In genomic region chr21:31558839-31559367, GRCh38 we compare ENCODE assay signal across 8 cellular contexts.
DNase-seq lines count a peak whose midpoint lies in the region; ATAC-seq lines count a peak whose summit lies in the region.

No MANE protein-coding gene starts in this region.

- H3K4me1 ChIP-seq in right cardiac atrium (ENCODE audit: control insufficient read depth, insufficient read depth, low read length), result peaks cover 6% of the 10 kb centered on the region
- H3K4me1 ChIP-seq in aorta (ENCODE audit: control insufficient read depth in 1 of 2, insufficient read depth in 2 of 2, low read length in 2 of 2), result no peaks in the 10 kb centered on the region

- peak overlapping the region; percentile 26 for H3K27ac ChIP-seq in angular gyrus (ENCODE audit: low read depth, low read length)
- H3K27ac ChIP-seq in right cardiac atrium (ENCODE audit: low read length), result no peak overlapping the region
- no peak overlapping the region for H3K27ac ChIP-seq in aorta (ENCODE audit: low read depth in 1 of 2, low read length in 2 of 2)

- peak; percentile 97 to 98 for ATAC-seq in right cardiac atrium
- ATAC-seq in aorta (ENCODE audit: low FRiP score), result peak; percentile 88

- H3K36me3 ChIP-seq in H7 (replicated peaks; ENCODE audit: control insufficient read depth, insufficient read depth, low read length) (no peaks in the 10 kb centered on the region), aorta (ENCODE audit: control insufficient read depth in 1 of 2, insufficient read depth in 2 of 2, low read length in 1 of 2) (no peaks in the 10 kb centered on the region)

- no peaks in the 10 kb centered on the region for H3K9me3 ChIP-seq in right cardiac atrium (ENCODE audit: control insufficient read depth, low read length)
- no peaks in the 10 kb centered on the region for H3K9me3 ChIP-seq in aorta (ENCODE audit: control insufficient read depth, low read length)

- intact Hi-C loops in right cardiac atrium (cut with DNase I), result no loop called here
- intact Hi-C loops in aorta (cut with DNase I), result no loop called here

- 1% methylated on average over 83 of the region's 83 CpGs for WGBS in right cardiac atrium
- 0 to 1% methylated on average over 61 to 83 of the region's 83 CpGs for WGBS in aorta, 2 donors

- H3K4me3 ChIP-seq in H7 (ENCODE audit: insufficient read depth, low read depth, low read length) (peak overlapping the region; percentile 77), right cardiac atrium (ENCODE audit: low read length) (peak overlapping the region; percentile 53), aorta (ENCODE audit: low read length in 2 of 2) (peak overlapping the region in 1 of 2 donors; percentile 33)

- peak; percentile 68 for DNase-seq in ELR (ENCODE audit: low read depth)
- peak; percentile 99 for DNase-seq in H7
- DNase-seq in NAMALWA (ENCODE audit: low spot score), result peak; percentile 96
- peak; percentile 86 for DNase-seq in T follicular helper cell (ENCODE audit: low read depth)
- DNase-seq in right cardiac atrium, result peak; percentile 93 to 96 (median 96)
- DNase-seq in renal cortical epithelial cell (ENCODE audit: low read depth), result peak; percentile 73
- DNase-seq in aorta, result peak; percentile 89 to 91

- H3K27me3 ChIP-seq in H7 (ENCODE audit: control insufficient read depth, insufficient read depth, low read length) (peaks cover 11% of the 10 kb centered on the region), right cardiac atrium (ENCODE audit: control insufficient read depth, insufficient read depth) (no peaks in the 10 kb centered on the region), aorta (ENCODE audit: control insufficient read depth in 1 of 2, insufficient read depth in 2 of 2, low read length in 1 of 2) (no peaks in the 10 kb centered on the region)
